In genomic region chr2:30026091-30027055, GRCh38 we compare ENCODE assay signal across 8 cellular contexts.
A peak's percentile ranks its signal among the peaks of the same experiment; 100 is the strongest.
DNase-seq lines count a peak whose midpoint lies in the region; ATAC-seq, FAIRE-seq and TF ChIP-seq lines count a peak whose summit lies in the region.

No MANE protein-coding gene starts in this region.

- TF ChIP-seq CTCF in fibroblast of the aortic adventitia (IDR thresholded peaks at IDR 0.05; ENCODE audit: insufficient read depth, low read length) (peak; percentile 57), parathyroid adenoma (IDR thresholded peaks at IDR 0.05) (peak; percentile 43)

- no peaks in the 10 kb centered on the region for H3K4me1 Mint-ChIP-seq in activated CD4-positive, alpha-beta T cell treated with anti-CD3 and anti-CD28 coated beads, Interleukin-2, amount 10 ng/mL, durations not matched to agents 7 days and 5 days

- H3K4me3 Mint-ChIP-seq in activated CD4-positive, alpha-beta T cell treated with anti-CD3 and anti-CD28 coated beads, Interleukin-2, amount 10 ng/mL, durations not matched to agents 7 days and 5 days: no peak overlapping the region

- POLR2A ChIA-PET in activated CD4-positive, alpha-beta T cell treated with anti-CD3 and anti-CD28 coated beads, Interleukin-2, amount 10 ng/mL, durations not matched to agents 7 days and 5 days (lab: Charles Lee): no interaction called here

- TF ChIP-seq POLR2A in H54 (IDR thresholded peaks at IDR 0.05; ENCODE audit: low read depth, low read length): no peak

- H3K27me3 Mint-ChIP-seq in activated CD4-positive, alpha-beta T cell treated with anti-CD3 and anti-CD28 coated beads, Interleukin-2, amount 10 ng/mL, durations not matched to agents 7 days and 5 days: peaks cover 9% of the 10 kb centered on the region

- peak; percentile 83 for DNase-seq in COLO829 (ENCODE audit: low spot score)
- DNase-seq in H54 (ENCODE audit: insufficient read length, low spot score): peak; percentile 50
- DNase-seq in SK-MEL-5 (ENCODE audit: low read depth, low spot score): peak; percentile 99
- DNase-seq in fibroblast of the aortic adventitia (ENCODE audit: low read depth): peak; percentile 29
- no peak for DNase-seq in stimulated activated CD4-positive, alpha-beta T cell treated with anti-CD3 and anti-CD28 coated beads, Interleukin-4, amount 100 ng/mL, for 4 hours
- DNase-seq in activated CD4-positive, alpha-beta T cell treated with anti-CD3 and anti-CD28 coated beads, Interleukin-2, amount 10 ng/mL, durations not matched to agents 7 days and 5 days: no peak

- in situ Hi-C loops in SK-MEL-5 (cut with HindIII; ENCODE audit: low pct_unique_long_range_greater_than_20kb, low sequenced_read_pairs): no loop called here

- H3K36me3 Mint-ChIP-seq in activated CD4-positive, alpha-beta T cell treated with anti-CD3 and anti-CD28 coated beads, Interleukin-2, amount 10 ng/mL, durations not matched to agents 7 days and 5 days (ENCODE audit: low read depth): no peaks in the 10 kb centered on the region

- H3K27ac ChIP-seq in parathyroid adenoma: no peak overlapping the region

- no peaks in the 10 kb centered on the region for H3K9me3 Mint-ChIP-seq in activated CD4-positive, alpha-beta T cell treated with anti-CD3 and anti-CD28 coated beads, Interleukin-2, amount 10 ng/mL, durations not matched to agents 7 days and 5 days

- H3K4me1 ChIP-seq in parathyroid adenoma: no peaks in the 10 kb centered on the region

- no peak overlapping the region for H3K4me2 ChIP-seq in parathyroid adenoma (ENCODE audit: low read length)

- no peak overlapping the region for H3K27ac Mint-ChIP-seq in activated CD4-positive, alpha-beta T cell treated with anti-CD3 and anti-CD28 coated beads, Interleukin-2, amount 10 ng/mL, durations not matched to agents 7 days and 5 days

- H3K4me3 ChIP-seq in fibroblast of the aortic adventitia (ENCODE audit: low read depth, low read length) (no peak overlapping the region), parathyroid adenoma (ENCODE audit: low read depth, low read length) (no peak overlapping the region)

- H3K9me3 ChIP-seq in parathyroid adenoma (ENCODE audit: control insufficient read depth, low read length): no peaks in the 10 kb centered on the region

- no peak overlapping the region for H2AFZ ChIP-seq in parathyroid adenoma

- CTCF ChIA-PET in activated CD4-positive, alpha-beta T cell treated with anti-CD3 and anti-CD28 coated beads, Interleukin-2, amount 10 ng/mL, durations not matched to agents 7 days and 5 days (lab: Charles Lee): no interaction called here

- H3K9ac ChIP-seq in parathyroid adenoma: no peak overlapping the region

- no peaks in the 10 kb centered on the region for H3K79me2 ChIP-seq in parathyroid adenoma

- H3K27me3 ChIP-seq in parathyroid adenoma (ENCODE audit: control insufficient read depth, insufficient read depth, low read length): no peaks in the 10 kb centered on the region

- no peak for ATAC-seq in GM18858 (IDR thresholded peaks at IDR 0.05; ENCODE audit: unreplicated experiment)

- no peak for FAIRE-seq in H54 (lab: Jason Lieb, UNC)

- H3K36me3 ChIP-seq in parathyroid adenoma (ENCODE audit: control insufficient read depth, insufficient read depth, low read length): no peaks in the 10 kb centered on the region

Comparison
In these comparisons a context has a peak if more than half of its experiments do, and no peak if none do; other contexts are left out.
1. DNase-seq: peak in COLO829 (single experiment), H54 (single experiment), SK-MEL-5 (single experiment) and fibroblast of the aortic adventitia (single experiment); none in stimulated activated CD4-positive, alpha-beta T cell treated with anti-CD3 and anti-CD28 coated beads, Interleukin-4, amount 100 ng/mL, for 4 hours (0 of 2) and activated CD4-positive, alpha-beta T cell treated with anti-CD3 and anti-CD28 coated beads, Interleukin-2, amount 10 ng/mL, durations not matched to agents 7 days and 5 days (single experiment).